In genomic region chr12:100214518-100214917, GRCh38 we compare ENCODE assay signal across 2 cellular contexts.
TF ChIP-seq lines count a peak whose summit lies in the region.

No MANE protein-coding gene starts in this region.

TF ChIP-seq in WTC11, 78 proteins besides CTCF, POLR2A, EP300 and RAD21:
- TF ChIP-seq ATF3 (CRISPR knock-in tag; conservative IDR thresholded peaks at IDR 0.05) (no peak), NFYB (CRISPR knock-in tag; conservative IDR thresholded peaks at IDR 0.05; ENCODE audit: low read depth) (no peak), ZSCAN18 (CRISPR knock-in tag; IDR thresholded peaks at IDR 0.05) (no peak), MYBL2 (CRISPR knock-in tag; IDR thresholded peaks at IDR 0.05) (no peak), TEAD1 (CRISPR knock-in tag; IDR thresholded peaks at IDR 0.05) (no peak), ATF1 (CRISPR knock-in tag; IDR thresholded peaks at IDR 0.05) (no peak), IRF1 (CRISPR knock-in tag; IDR thresholded peaks at IDR 0.05) (no peak), ZNF317 (CRISPR knock-in tag; IDR thresholded peaks at IDR 0.05; ENCODE audit: borderline replicate concordance, low read depth) (no peak), CREB1 (CRISPR knock-in tag; IDR thresholded peaks at IDR 0.05) (no peak), ETV6 (CRISPR knock-in tag; IDR thresholded peaks at IDR 0.05) (no peak), ZNF281 (CRISPR knock-in tag; IDR thresholded peaks at IDR 0.05) (no peak), ZNF219 (CRISPR knock-in tag; IDR thresholded peaks at IDR 0.05; ENCODE audit: borderline replicate concordance) (no peak), NFE2L1 (CRISPR knock-in tag; IDR thresholded peaks at IDR 0.05) (no peak), STAT6 (CRISPR knock-in tag; conservative IDR thresholded peaks at IDR 0.05; ENCODE audit: low read depth) (no peak), ZNF396 (CRISPR knock-in tag; IDR thresholded peaks at IDR 0.05; ENCODE audit: borderline replicate concordance) (no peak), CREM (CRISPR knock-in tag; IDR thresholded peaks at IDR 0.05) (no peak), GRHL2 (CRISPR knock-in tag; IDR thresholded peaks at IDR 0.05; ENCODE audit: insufficient replicate concordance, severe bottlenecking) (no peak), NR3C1 (CRISPR knock-in tag; conservative IDR thresholded peaks at IDR 0.05; ENCODE audit: low read depth) (no peak), JUN (CRISPR knock-in tag; IDR thresholded peaks at IDR 0.05) (no peak)

TF ChIP-seq in HepG2, 621 proteins besides CTCF, POLR2A, EP300 and RAD21:
- peak; percentile 85 for TF ChIP-seq ZNF770 (CRISPR knock-in tag; IDR thresholded peaks at IDR 0.05)
- TF ChIP-seq SMARCE1 (IDR thresholded peaks at IDR 0.05; ENCODE audit: borderline replicate concordance), result no peak
- no peak for TF ChIP-seq E2F5 (CRISPR knock-in tag; conservative IDR thresholded peaks at IDR 0.05)
- TF ChIP-seq ZC3H4 (CRISPR knock-in tag; IDR thresholded peaks at IDR 0.05; ENCODE audit: borderline replicate concordance), result no peak
- TF ChIP-seq ZNF282 (IDR thresholded peaks at IDR 0.05; ENCODE audit: partially characterized antibody), result no peak
- peak; percentile 81 for TF ChIP-seq ZNF121 (CRISPR knock-in tag; IDR thresholded peaks at IDR 0.05)
- TF ChIP-seq SP4 (CRISPR knock-in tag; IDR thresholded peaks at IDR 0.05), result no peak
- TF ChIP-seq MTERF4 (CRISPR knock-in tag; IDR thresholded peaks at IDR 0.05), result no peak
- TF ChIP-seq NR3C1 (CRISPR knock-in tag; IDR thresholded peaks at IDR 0.05), result no peak
